ENCODE assay signal across 19 cellular contexts in genomic region chr5:7018144-7018543, GRCh38.
A peak's percentile ranks its signal among the peaks of the same experiment; 100 is the strongest.
DNase-seq lines count a peak whose midpoint lies in the region; ATAC-seq and TF ChIP-seq lines count a peak whose summit lies in the region.
"Had no signal": no experiment of that assay in that cellular context is flagged by ENCODE, and none has a peak within 500 bp of the region (broad histone marks: within the 10 kb centered on the region; RNA-seq: fewer than 3 reads in every experiment).

No MANE protein-coding gene starts in this region.

- intact Hi-C loops in A673 (cut with micrococcal nuclease; ENCODE audit: unreplicated experiment) = no loop called here

- peaks cover 13% of the 10 kb centered on the region for H3K4me1 Mint-ChIP-seq in brain
- H3K4me1 Mint-ChIP-seq: B cell had no signal

- H3K27me3 Mint-ChIP-seq in brain = peaks cover 5% of the 10 kb centered on the region
- H3K27me3 Mint-ChIP-seq: B cell had no signal

- peak overlapping the region in 1 of 5 experiments; percentile 24 for H3K4me3 Mint-ChIP-seq in brain
- H3K4me3 Mint-ChIP-seq: B cell; CD8-positive, alpha-beta T cell had no signal

- no peaks in the 10 kb centered on the region for H3K36me3 Mint-ChIP-seq in brain
- H3K36me3 Mint-ChIP-seq: CD8-positive, alpha-beta T cell had no signal

- TF ChIP-seq CTCF in brain (conservative IDR thresholded peaks at IDR 0.05) (no peak), A673 (conservative IDR thresholded peaks at IDR 0.05; ENCODE audit: low read depth, low read length) (no peak)

- BruUV-seq in A673 (replicated peaks; lab: Mats Ljungman, UMichigan) = no TSS peak

- peaks cover 15 to 38% (median 20%) of the 10 kb centered on the region in 5 experiments for H3K9me3 Mint-ChIP-seq in brain

- POLR2A ChIA-PET in A673 (lab: Charles Lee; ENCODE audit: low non-redundant PET) = no interaction called here

- H3K27ac Mint-ChIP-seq in brain = peak overlapping the region in 3 of 5 experiments; percentile 8 to 68 (median 11)
- H3K27ac Mint-ChIP-seq: B cell; CD8-positive, alpha-beta T cell had no signal

- H3K27me3 ChIP-seq in A673 (replicated peaks; ENCODE audit: insufficient read depth, low read depth, low read length, poor library complexity) = no peaks in the 10 kb centered on the region
- H3K27me3 ChIP-seq: BLaER1 treated with 17β-estradiol and CSF1 and Interleukin-3, amounts not matched to agents 10 nM and 100 nM had no signal

- H3K27ac ChIP-seq in A673 (ENCODE audit: low read depth, low read length, poor library complexity, severe bottlenecking) = no peak overlapping the region
- H3K27ac ChIP-seq: 22Rv1; A549; BLaER1 treated with 17β-estradiol and CSF1 and Interleukin-3, amounts not matched to agents 10 nM and 100 nM; GM23248 had no signal

- H3K4me1 ChIP-seq in A673 (ENCODE audit: insufficient read depth, low read length, poor library complexity, severe bottlenecking) = no peaks in the 10 kb centered on the region
- H3K4me1 ChIP-seq: A549; BLaER1 treated with 17β-estradiol and CSF1 and Interleukin-3, amounts not matched to agents 10 nM and 100 nM; HAP-1 had no signal

- no peak for ATAC-seq in GM19452 (IDR thresholded peaks at IDR 0.05; ENCODE audit: unreplicated experiment)
- no peak for ATAC-seq in GM21381 (IDR thresholded peaks at IDR 0.05; ENCODE audit: unreplicated experiment)
- ATAC-seq: A549; CD8-positive, alpha-beta T cell had no signal

- peaks cover 9% of the 10 kb centered on the region for H3K9me3 ChIP-seq in A673 (ENCODE audit: low read depth, low read length, poor library complexity, severe bottlenecking)
- H3K9me3 ChIP-seq: A549, HAP-1 had no signal

- DNase-seq in NCI-H82 (lab: John Stamatoyannopoulos, UW) = peak; percentile 6
- no peak for DNase-seq in NCI-H82 treated with DMSO at 0.1 percent for 48 hours (lab: John Stamatoyannopoulos, UW; ENCODE audit: unreplicated experiment)
- DNase-seq in NCI-H446 treated with DMSO at 0.1 percent for 48 hours (lab: John Stamatoyannopoulos, UW) = peak; percentile 74
- DNase-seq in superior temporal gyrus (ENCODE audit: extremely low spot score) = peak; percentile 20
- DNase-seq in A673 (ENCODE audit: low spot score) = no peak
- DNase-seq: Calu3; CD8-positive, alpha-beta T cell; DMS153; DMS79; GDM1; GM23248 had no signal

- H3K36me3 ChIP-seq in A673 (ENCODE audit: insufficient read depth, low read length, poor library complexity, severe bottlenecking) = no peaks in the 10 kb centered on the region
- H3K36me3 ChIP-seq: BLaER1 treated with 17β-estradiol and CSF1 and Interleukin-3, amounts not matched to agents 10 nM and 100 nM; HAP-1 had no signal

- no peak overlapping the region for H3K4me3 ChIP-seq in A673 (ENCODE audit: low read depth, low read length, poor library complexity, severe bottlenecking)
- H3K4me3 ChIP-seq: A549; BLaER1 treated with 17β-estradiol and CSF1 and Interleukin-3, amounts not matched to agents 10 nM and 100 nM; GM23248; HAP-1 had no signal

- CTCF ChIA-PET in A673 (lab: Charles Lee) = no interaction called here

Comparison
In these comparisons a context has a peak if more than half of its experiments do, and no peak if none do; other contexts are left out.
1. DNase-seq: peak in NCI-H82 (single experiment), NCI-H446 treated with DMSO at 0.1 percent for 48 hours (single experiment) and superior temporal gyrus (single experiment); none in NCI-H82 treated with DMSO at 0.1 percent for 48 hours (single experiment) and A673 (single experiment).